ENCODE assay signal across 9 cellular contexts in the genomic region with DNA sequence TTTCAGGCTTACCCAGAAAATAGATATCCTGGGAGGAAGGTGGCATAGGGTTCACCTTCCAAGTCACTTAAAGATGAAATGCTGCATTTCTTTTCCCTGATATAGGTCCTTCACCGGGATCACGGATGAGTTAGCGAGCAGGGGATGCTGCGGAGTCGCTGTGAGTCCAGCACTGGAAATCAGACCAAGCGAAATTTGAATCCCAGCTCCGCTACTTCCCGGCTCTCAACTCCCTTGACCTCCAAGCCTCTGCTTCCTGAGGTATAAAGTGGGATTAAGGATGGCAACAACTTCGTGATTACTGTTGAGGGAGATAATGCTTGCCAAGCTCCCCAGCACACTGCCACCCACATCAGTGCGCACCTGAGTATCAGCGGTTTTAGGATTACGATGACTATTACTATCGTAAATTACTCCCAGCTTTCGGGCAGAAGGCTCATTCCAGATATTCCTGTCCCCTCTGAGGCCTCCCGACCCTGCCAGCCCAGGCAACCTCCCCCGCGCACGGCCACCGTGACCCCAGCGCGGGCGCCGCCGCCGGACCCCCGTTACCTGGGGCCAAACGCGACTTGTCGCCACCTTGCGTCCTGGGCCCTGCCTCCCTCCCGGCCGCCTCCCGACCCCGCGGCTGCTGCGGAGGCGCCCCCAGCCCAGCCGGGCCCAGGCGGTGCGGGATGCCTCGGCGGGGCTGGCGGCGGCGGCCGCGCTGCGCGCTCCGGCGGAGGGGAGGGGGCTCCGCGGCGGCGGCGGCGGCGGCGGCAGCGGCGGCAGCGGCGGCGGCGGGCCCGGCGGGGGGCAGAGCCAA. TPM values are rescaled to one million over a fixed set of nuclear protein-coding genes. Genes with fewer than 3 reads are reported as not detected.
DNase-seq lines count a peak whose midpoint lies in the region; ATAC-seq and TF ChIP-seq lines count a peak whose summit lies in the region.
"Had no signal": no experiment of that assay in that cellular context is flagged by ENCODE, and none has a peak within 500 bp of the region (broad histone marks: within the 10 kb centered on the region; RNA-seq: fewer than 3 reads in every experiment).

No MANE protein-coding gene starts in this region.

- H3K9me3 ChIP-seq in BLaER1 (peaks cover 31% of the 10 kb centered on the region), ectodermal cell (ENCODE audit: control insufficient read depth, low read length) (no peaks in the 10 kb centered on the region)

- H3K27ac ChIP-seq in BLaER1 (no peak overlapping the region), ectodermal cell (ENCODE audit: insufficient read depth, low read depth, low read length, poor library complexity, severe bottlenecking) (no peak overlapping the region)

- ATAC-seq in HG02642 (IDR thresholded peaks at IDR 0.05; ENCODE audit: poor library complexity, unreplicated experiment) (no peak), GM19395 (IDR thresholded peaks at IDR 0.05; ENCODE audit: unreplicated experiment) (no peak)

- H4K20me1 ChIP-seq in BLaER1, result no peaks in the 10 kb centered on the region

- no peak for TF ChIP-seq EP300 in Ishikawa (IDR thresholded peaks at IDR 0.05; ENCODE audit: borderline replicate concordance)

- H3K4me3 Mint-ChIP-seq in neural crest cell, result peak overlapping the region; percentile 79

- DNase-seq in neural crest cell (ENCODE audit: low read depth, low spot score) (no peak), NCI-H774 (lab: John Stamatoyannopoulos, UW) (no peak)
- DNase-seq in stimulated activated CD4-positive, alpha-beta T cell treated with anti-CD3 and anti-CD28 coated beads, Interleukin-4, amount 100 ng/mL, for 24 hours, result no peak

- H3K27me3 ChIP-seq in BLaER1 (peaks cover 61% of the 10 kb centered on the region), ectodermal cell (ENCODE audit: control insufficient read depth, insufficient read depth, low read length, poor library complexity, severe bottlenecking) (peaks cover 52% of the 10 kb centered on the region)

- peaks cover 14% of the 10 kb centered on the region for H3K4me1 Mint-ChIP-seq in neural crest cell
- H3K4me1 Mint-ChIP-seq: memory B cell had no signal

- no peak for TF ChIP-seq CTCF in neural crest cell (conservative IDR thresholded peaks at IDR 0.05)

- no peaks in the 10 kb centered on the region for H3K9me3 Mint-ChIP-seq in neural crest cell
- H3K9me3 Mint-ChIP-seq: memory B cell had no signal

- 7% methylated on average over 67 of the region's 67 CpGs for WGBS in ectodermal cell, 2 experiments

- no peak for TF ChIP-seq RAD21 in Ishikawa (IDR thresholded peaks at IDR 0.05; ENCODE audit: low read depth)

- peak overlapping the region; percentile 62 for H3K4me2 ChIP-seq in BLaER1

- H3K9ac ChIP-seq in BLaER1, result no peak overlapping the region

- peaks cover 7% of the 10 kb centered on the region; the same call in 1 of the 2 replicates for H3K4me1 ChIP-seq in BLaER1
- H3K4me1 ChIP-seq in ectodermal cell (ENCODE audit: control insufficient read depth, insufficient read depth, low read length), result no peaks in the 10 kb centered on the region

- H3K36me3 ChIP-seq in BLaER1, result no peaks in the 10 kb centered on the region
- H3K36me3 ChIP-seq in ectodermal cell (ENCODE audit: control insufficient read depth, insufficient read depth, low read length), result no peaks in the 10 kb centered on the region

- H3K36me3 Mint-ChIP-seq in neural crest cell (ENCODE audit: low read depth), result peaks cover 4% of the 10 kb centered on the region
- H3K36me3 Mint-ChIP-seq: memory B cell had no signal

- H3K27ac Mint-ChIP-seq in neural crest cell (ENCODE audit: unreplicated experiment), result no peak overlapping the region
- H3K27ac Mint-ChIP-seq: memory B cell had no signal

- H3K27me3 Mint-ChIP-seq in neural crest cell (ENCODE audit: low read depth), result peaks cover 65% of the 10 kb centered on the region

- H3K4me3 ChIP-seq in BLaER1 (peak overlapping the region; percentile 62), ectodermal cell (ENCODE audit: insufficient read depth, low read depth, low read length) (peak overlapping the region; percentile 46)

TF ChIP-seq in Ishikawa, 13 proteins besides CTCF, POLR2A, EP300 and RAD21:
- TF ChIP-seq ZBTB7A (IDR thresholded peaks at IDR 0.05; ENCODE audit: low read depth) (peak; percentile 46; the same call in 1 of the 2 replicates), FOXM1 (IDR thresholded peaks at IDR 0.05; ENCODE audit: borderline replicate concordance, low read depth) (no peak)
TF ChIP-seq in Ishikawa: peak in this region for 1.

RNA-seq across cellular contexts. Expression of a gene that starts 0.5 kb away (rescaled TPM):
- 13.6 TPM for polyA plus RNA-seq in ectodermal cell (2013, experiment 1 of 4)
- polyA plus RNA-seq in ectodermal cell (2013, experiment 2 of 4), result 13.2 TPM
- 10.8 TPM for polyA plus RNA-seq in ectodermal cell (2013, experiment 3 of 4)
- 10.7 TPM for polyA plus RNA-seq in ectodermal cell (2013, experiment 4 of 4)
- total RNA-seq in neural crest cell, result 9.4 and 10.4 TPM in 2 replicates

RNA-seq across cellular contexts. Expression of a gene that starts 27.9 kb away (rescaled TPM):
- 10.6 TPM for polyA plus RNA-seq in ectodermal cell (2013, experiment 1 of 4)
- polyA plus RNA-seq in ectodermal cell (2013, experiment 2 of 4), result 9.7 TPM
- polyA plus RNA-seq in ectodermal cell (2013, experiment 3 of 4), result 7.6 TPM
- 8.4 TPM for polyA plus RNA-seq in ectodermal cell (2013, experiment 4 of 4)
- total RNA-seq in neural crest cell, result 8.9 TPM in 2 replicates

RNA-seq across cellular contexts. Expression of a gene that starts 31.8 kb away (rescaled TPM):
- 3.4 TPM for polyA plus RNA-seq in ectodermal cell (2013, experiment 1 of 4)
- 4.7 TPM for polyA plus RNA-seq in ectodermal cell (2013, experiment 2 of 4)
- polyA plus RNA-seq in ectodermal cell (2013, experiment 3 of 4), result 3.0 TPM
- 3.6 TPM for polyA plus RNA-seq in ectodermal cell (2013, experiment 4 of 4)
- 0.25 TPM in 1 of 2 replicates, not detected in the other for total RNA-seq in neural crest cell
